Comparison of ENCODE assay signal across 8 cellular contexts in genomic region chr7:67257781-67258180, GRCh38.
DNase-seq lines count a peak whose midpoint lies in the region; FAIRE-seq and TF ChIP-seq lines count a peak whose summit lies in the region.
"Not testable (repeated sequence)": the region's sequence is repeated elsewhere in the genome, so short reads cannot be mapped to it uniquely, and the experiment has no call there.

No MANE protein-coding gene starts in this region.

- FAIRE-seq in bronchial epithelial cell (lab: Jason Lieb, UNC): not testable (repeated sequence)

- H3K4me1 Mint-ChIP-seq in glutamatergic neuron (ENCODE audit: low read depth, unreplicated experiment); progenitor cell of endocrine pancreas (ENCODE audit: low read depth): not testable (repeated sequence)

- not testable (repeated sequence) for TF ChIP-seq CTCF in bronchial epithelial cell (IDR thresholded peaks at IDR 0.05; ENCODE audit: insufficient read depth, low read length, severe bottlenecking); glutamatergic neuron (IDR thresholded peaks at IDR 0.05; ENCODE audit: partially characterized antibody, unreplicated experiment); progenitor cell of endocrine pancreas (IDR thresholded peaks at IDR 0.05; ENCODE audit: unreplicated experiment)

- H3K9ac ChIP-seq in HUES64 (ENCODE audit: low read depth, low read length): peak overlapping the region; percentile 20; the same call in 1 of the 2 replicates

- peak overlapping the region; percentile 8 for H3K27ac Mint-ChIP-seq in glutamatergic neuron (ENCODE audit: unreplicated experiment)
- peak overlapping the region; percentile 21 for H3K27ac Mint-ChIP-seq in progenitor cell of endocrine pancreas

- H3K4me1 ChIP-seq in HUES64 (ENCODE audit: insufficient read depth, low read length): not testable (repeated sequence)

- not testable (repeated sequence) for H3K36me3 ChIP-seq in HUES64 (ENCODE audit: insufficient read depth, low read length); bronchial epithelial cell (ENCODE audit: control insufficient read depth, insufficient read depth, low read length)

- H3K9me3 ChIP-seq in HUES64 (ENCODE audit: insufficient read depth, low read depth, low read length): not testable (repeated sequence)

- not testable (repeated sequence) for H3K36me3 Mint-ChIP-seq in glutamatergic neuron (ENCODE audit: unreplicated experiment); progenitor cell of endocrine pancreas (ENCODE audit: insufficient read depth)

- H3K4me3 Mint-ChIP-seq in glutamatergic neuron (ENCODE audit: unreplicated experiment); progenitor cell of endocrine pancreas (ENCODE audit: low read depth): not testable (repeated sequence)

- H3K27ac ChIP-seq in HUES64 (ENCODE audit: low read depth, low read length): peak overlapping the region; percentile 35; the same call in 1 of the 2 replicates

- not testable (repeated sequence) for H3K4me3 ChIP-seq in HUES64 (ENCODE audit: low read length); bronchial epithelial cell (ENCODE audit: low read depth, low read length)

- not testable (repeated sequence) for H3K9me3 Mint-ChIP-seq in glutamatergic neuron (ENCODE audit: unreplicated experiment); progenitor cell of endocrine pancreas (ENCODE audit: low read depth)

- not testable (repeated sequence) for H3K27me3 ChIP-seq in HUES64 (ENCODE audit: insufficient read depth, low read length); bronchial epithelial cell (ENCODE audit: control insufficient read depth, insufficient read depth, low read length)

- H3K27me3 Mint-ChIP-seq in glutamatergic neuron (ENCODE audit: unreplicated experiment); progenitor cell of endocrine pancreas: not testable (repeated sequence)

- DNase-seq in DMS79 treated with DMSO at 0.1 percent for 48 hours (lab: John Stamatoyannopoulos, UW): peak; percentile 53
- peak; percentile 16 for DNase-seq in NCI-H2029 treated with DMSO at 0.1 percent for 48 hours (lab: John Stamatoyannopoulos, UW)
- peak; percentile 4 for DNase-seq in NCI-H345 treated with DMSO at 0.1 percent for 48 hours (lab: John Stamatoyannopoulos, UW; ENCODE audit: unreplicated experiment)
- peak; percentile 18 to 37 for DNase-seq in SHP77 (lab: John Stamatoyannopoulos, UW)
- DNase-seq in bronchial epithelial cell (ENCODE audit: low read depth): peak; percentile 36
- not testable (repeated sequence) for DNase-seq in glutamatergic neuron; progenitor cell of endocrine pancreas (ENCODE audit: low spot score, unreplicated experiment)

- WGBS in HUES64: 75% methylated on average over 1 of the region's 1 CpG
